In the genomic region with DNA sequence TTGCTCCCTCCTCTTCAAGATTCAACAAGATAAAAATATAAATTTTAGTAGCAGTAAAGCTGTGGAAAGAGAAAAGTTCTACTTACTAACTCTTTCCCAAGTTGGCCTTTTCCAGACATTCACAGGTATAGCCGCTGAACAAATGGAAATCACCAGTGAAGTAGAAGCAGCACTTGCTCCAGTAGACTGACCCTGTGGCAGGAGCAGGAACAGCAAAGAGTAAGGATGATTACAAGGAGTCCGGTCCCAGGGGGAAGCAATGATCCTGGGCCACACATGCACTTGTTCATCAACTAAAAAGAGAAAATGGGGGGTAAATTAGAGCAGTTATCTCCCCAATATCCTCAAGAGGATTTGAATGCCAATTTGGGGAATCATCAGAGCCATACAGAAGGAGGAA, we compare ENCODE assay signal across 22 cellular contexts.
"Had no signal": no experiment of that assay in that cellular context is flagged by ENCODE, and none has a peak within 500 bp of the region (broad histone marks: within the 10 kb centered on the region; RNA-seq: fewer than 3 reads in every experiment).

No MANE protein-coding gene starts in this region.

- H3K4me3 ChIP-seq: colonic mucosa, esophagus muscularis mucosa, gastroesophageal sphincter, heart left ventricle, left lung, lower lobe of right lung, mucosa of descending colon had no signal

- H3K9me3 ChIP-seq: colonic mucosa, esophagus muscularis mucosa, gastroesophageal sphincter, lower lobe of right lung, mucosa of descending colon had no signal

- FAIRE-seq: endothelial cell of umbilical vein, frontal cortex, islet of Langerhans, keratinocyte had no signal

- H3K36me3 ChIP-seq: colonic mucosa, esophagus muscularis mucosa, gastroesophageal sphincter, heart left ventricle, left lung, lower lobe of right lung had no signal

- DNase-seq: colonic mucosa; cortex of kidney; effector CD8-positive, alpha-beta T cell; effector memory CD8-positive, alpha-beta T cell; foreskin keratinocyte; heart left ventricle; hippocampal formation; immature natural killer cell; left cardiac atrium; left lung; left ventricle myocardium superior; lower lobe of right lung; mesenchymal stem cell; mucosa of descending colon; naive B cell; naive thymus-derived CD8-positive, alpha-beta T cell had no signal

- H3K27ac ChIP-seq: colonic mucosa, esophagus muscularis mucosa, foreskin keratinocyte, gastroesophageal sphincter, heart left ventricle, left lung, lower lobe of right lung had no signal

- H3K4me1 ChIP-seq: colonic mucosa, esophagus muscularis mucosa, foreskin keratinocyte, gastroesophageal sphincter, heart left ventricle, left lung, lower lobe of right lung had no signal

- H3K27me3 ChIP-seq: colonic mucosa, esophagus muscularis mucosa, foreskin keratinocyte, gastroesophageal sphincter, heart left ventricle, left lung had no signal
